In genomic region chr10:43117777-43118583, GRCh38 we compare ENCODE assay signal across 14 cellular contexts. TPM values are rescaled to one million over a fixed set of nuclear protein-coding genes. Genes with fewer than 3 reads are reported as not detected.
"Had no signal": no experiment of that assay in that cellular context is flagged by ENCODE, and none has a peak within 500 bp of the region (broad histone marks: within the 10 kb centered on the region; RNA-seq: fewer than 3 reads in every experiment).

No MANE protein-coding gene starts in this region.

- H3K9me3 Mint-ChIP-seq: activated CD8-positive, alpha-beta T cell treated with anti-CD3 and anti-CD28 coated beads for 36 hours; activated naive CD8-positive, alpha-beta T cell treated with anti-CD3 and anti-CD28 coated beads, Interleukin-2, amount 50 U/mL, for 24 hours; activated T-cell treated with anti-CD3 and anti-CD28 coated beads, Interleukin-2, amount 50 U/mL, for 4 hours; brain had no signal

- ATAC-seq: activated CD8-positive, alpha-beta T cell treated with anti-CD3 and anti-CD28 coated beads for 36 hours; activated naive CD8-positive, alpha-beta T cell treated with anti-CD3 and anti-CD28 coated beads, Interleukin-2, amount 50 U/mL, for 24 hours; activated T-cell treated with anti-CD3 and anti-CD28 coated beads, Interleukin-2, amount 50 U/mL, for 4 hours; pancreas had no signal

- H3K4me1 ChIP-seq: colonic mucosa, pancreas had no signal

- H3K27ac Mint-ChIP-seq: activated CD8-positive, alpha-beta T cell treated with anti-CD3 and anti-CD28 coated beads for 36 hours; activated naive CD8-positive, alpha-beta T cell treated with anti-CD3 and anti-CD28 coated beads, Interleukin-2, amount 50 U/mL, for 24 hours; brain had no signal

- H3K4me3 ChIP-seq: colonic mucosa, pancreas had no signal

- H3K27ac ChIP-seq: colonic mucosa, pancreas had no signal

- H3K36me3 Mint-ChIP-seq: brain had no signal

- H3K9me3 ChIP-seq: colonic mucosa, pancreas had no signal

- H3K36me3 ChIP-seq: colonic mucosa, pancreas had no signal

- H3K27me3 ChIP-seq: colonic mucosa, pancreas had no signal

- H3K27me3 Mint-ChIP-seq: activated CD8-positive, alpha-beta T cell treated with anti-CD3 and anti-CD28 coated beads for 36 hours; activated naive CD8-positive, alpha-beta T cell treated with anti-CD3 and anti-CD28 coated beads, Interleukin-2, amount 50 U/mL, for 24 hours had no signal

- H3K4me3 Mint-ChIP-seq: activated CD8-positive, alpha-beta T cell treated with anti-CD3 and anti-CD28 coated beads for 36 hours; activated naive CD8-positive, alpha-beta T cell treated with anti-CD3 and anti-CD28 coated beads, Interleukin-2, amount 50 U/mL, for 24 hours; activated T-cell treated with anti-CD3 and anti-CD28 coated beads, Interleukin-2, amount 50 U/mL, for 4 hours; brain had no signal

- DNase-seq: activated CD8-positive, alpha-beta memory T cell treated with anti-CD3 and anti-CD28 coated beads, Interleukin-2, amount 50 U/mL, for 4 hours; activated CD8-positive, alpha-beta T cell treated with anti-CD3 and anti-CD28 coated beads for 36 hours; activated naive CD8-positive, alpha-beta T cell treated with anti-CD3 and anti-CD28 coated beads, Interleukin-2, amount 50 U/mL, for 24 hours; activated T-cell treated with anti-CD3 and anti-CD28 coated beads, Interleukin-2, amount 50 U/mL, for 4 hours; anterior cingulate cortex; central memory CD4-positive, alpha-beta T cell; colonic mucosa; foreskin melanocyte; hypothalamus; islet precursor cell; stimulated activated naive CD4-positive, alpha-beta T cell had no signal

RNA-seq across cellular contexts. Expression of gene RET, which starts 41.1 kb away (rescaled TPM):
- total RNA-seq: SK-MEL-5 had no signal
